9 cellular contexts compared by ENCODE assay signal in the genomic region with DNA sequence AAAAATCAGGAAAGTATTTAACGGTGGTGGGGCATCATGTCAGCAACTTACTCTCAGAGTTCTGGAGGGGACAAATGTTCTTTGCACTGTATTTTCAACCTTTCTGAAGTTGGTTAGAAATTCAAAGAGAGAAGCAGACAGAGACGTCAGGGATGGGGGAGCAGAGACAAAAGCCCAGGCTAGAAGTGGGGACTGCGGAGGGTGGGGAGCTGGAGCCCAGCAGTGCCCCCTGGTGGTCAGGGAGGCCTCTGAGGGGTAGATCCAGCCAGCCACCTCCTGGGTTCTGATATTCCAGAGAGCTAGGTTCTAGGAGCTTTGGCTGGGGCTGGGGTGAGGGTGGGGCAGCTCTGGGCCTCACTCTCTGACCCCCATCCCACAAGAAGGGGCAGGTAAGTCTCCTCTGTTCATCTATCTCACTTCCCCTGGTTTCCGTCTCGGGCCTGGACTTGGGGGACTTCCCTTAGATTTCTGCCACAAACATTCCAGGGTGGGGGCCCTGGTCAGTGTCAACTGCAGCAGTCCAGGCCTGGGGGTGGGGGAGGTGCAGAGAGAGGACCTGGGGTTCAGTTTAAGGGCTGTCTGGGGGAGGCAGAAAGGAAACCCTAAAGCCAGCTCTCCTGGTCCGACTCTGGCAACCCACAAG. TPM values are rescaled to one million over a fixed set of nuclear protein-coding genes. Genes with fewer than 3 reads are reported as not detected.
A peak's percentile ranks its signal among the peaks of the same experiment; 100 is the strongest.
DNase-seq lines count a peak whose midpoint lies in the region; ATAC-seq and TF ChIP-seq lines count a peak whose summit lies in the region.
"Had no signal": no experiment of that assay in that cellular context is flagged by ENCODE, and none has a peak within 500 bp of the region (broad histone marks: within the 10 kb centered on the region; RNA-seq: fewer than 3 reads in every experiment).

No MANE protein-coding gene starts in this region.

- H3K4me3 Mint-ChIP-seq in endothelial cell (ENCODE audit: unreplicated experiment) = no peak overlapping the region
- no peak overlapping the region for H3K4me3 Mint-ChIP-seq in natural killer cell
- H3K4me3 Mint-ChIP-seq: activated naive CD4-positive, alpha-beta T cell treated with anti-CD3 and anti-CD28 coated beads, Interleukin-2, amount 50 U/mL, for 24 hours had no signal

- no peaks in the 10 kb centered on the region for H3K9me3 Mint-ChIP-seq in endothelial cell (ENCODE audit: unreplicated experiment)
- H3K9me3 Mint-ChIP-seq in natural killer cell = no peaks in the 10 kb centered on the region
- H3K9me3 Mint-ChIP-seq: activated naive CD4-positive, alpha-beta T cell treated with anti-CD3 and anti-CD28 coated beads, Interleukin-2, amount 50 U/mL, for 24 hours had no signal

- no peaks in the 10 kb centered on the region for H3K9me3 ChIP-seq in thyroid gland

- peak overlapping the region in 2 of 3 donors; percentile 12 to 67 for H3K27ac ChIP-seq in thyroid gland

- WGBS in thyroid gland, 2 donors = 64 to 65% methylated on average over 6 of the region's 6 CpGs

- peak; percentile 68 for TF ChIP-seq CTCF in endothelial cell (IDR thresholded peaks at IDR 0.05; ENCODE audit: unreplicated experiment)
- TF ChIP-seq CTCF in natural killer cell (IDR thresholded peaks at IDR 0.05) = peak; percentile 68
- TF ChIP-seq CTCF in thyroid gland (IDR thresholded peaks at IDR 0.05) = peak; percentile 61 to 82 (median 68)

- H3K27me3 ChIP-seq in thyroid gland = no peaks in the 10 kb centered on the region

- H3K27ac Mint-ChIP-seq in endothelial cell (ENCODE audit: unreplicated experiment) (no peak overlapping the region), natural killer cell (no peak overlapping the region)
- H3K27ac Mint-ChIP-seq: activated naive CD4-positive, alpha-beta T cell treated with anti-CD3 and anti-CD28 coated beads, Interleukin-2, amount 50 U/mL, for 24 hours had no signal

- peaks cover 3 to 49% of the 10 kb centered on the region in 2 donors for H3K4me1 ChIP-seq in thyroid gland

- no peaks in the 10 kb centered on the region for H3K36me3 Mint-ChIP-seq in endothelial cell (ENCODE audit: low read depth, unreplicated experiment)
- H3K36me3 Mint-ChIP-seq in natural killer cell = no peaks in the 10 kb centered on the region
- H3K36me3 Mint-ChIP-seq: activated naive CD4-positive, alpha-beta T cell treated with anti-CD3 and anti-CD28 coated beads, Interleukin-2, amount 50 U/mL, for 24 hours had no signal

- no peak for TF ChIP-seq POLR2A in thyroid gland (IDR thresholded peaks at IDR 0.05)

- DNase-seq in DMS153 treated with DMSO at 0.1 percent for 48 hours (lab: John Stamatoyannopoulos, UW; ENCODE audit: unreplicated experiment) = peak; percentile 12
- DNase-seq in DMS153 (lab: John Stamatoyannopoulos, UW) = no peak
- peak; percentile 9 for DNase-seq in NCI-H1092 (lab: John Stamatoyannopoulos, UW)
- DNase-seq in activated CD4-positive, alpha-beta T cell treated with anti-CD3 and anti-CD28 coated beads, Interleukin-2, amount 50 U/mL, for 4 hours = peak; percentile 26 to 40
- peak; percentile 82 for DNase-seq in endothelial cell (ENCODE audit: low spot score)
- DNase-seq in natural killer cell = peak; percentile 50
- peak; percentile 68 to 71 for DNase-seq in thyroid gland
- no peak for DNase-seq in RKO (ENCODE audit: low spot score)

- H3K27me3 Mint-ChIP-seq in endothelial cell (ENCODE audit: unreplicated experiment) (peaks cover 11% of the 10 kb centered on the region), natural killer cell (ENCODE audit: low read depth in 2 of 2) (peaks cover 3 to 26% of the 10 kb centered on the region in 2 donors)

- H3K4me1 Mint-ChIP-seq in endothelial cell (ENCODE audit: unreplicated experiment) (peaks cover 9% of the 10 kb centered on the region), natural killer cell (no peaks in the 10 kb centered on the region)
- H3K4me1 Mint-ChIP-seq: activated naive CD4-positive, alpha-beta T cell treated with anti-CD3 and anti-CD28 coated beads, Interleukin-2, amount 50 U/mL, for 24 hours had no signal

- no peak overlapping the region for H3K4me3 ChIP-seq in thyroid gland (replicated peaks in 1 of 3)

- ATAC-seq in natural killer cell = peak; percentile 60 to 86 (median 64)

- intact Hi-C loops in natural killer cell (cut with micrococcal nuclease) (no loop called here), thyroid gland (cut with DNase I) (loop anchor here (2.0 to 5.0 kb wide), 2 partner anchors 38 to 207 kb away; no protein-coding TSS in a partner anchor)

- no peaks in the 10 kb centered on the region for H3K36me3 ChIP-seq in thyroid gland

RNA-seq across cellular contexts. Expression of gene TNS1, which starts 8.9 kb away (rescaled TPM):
- 11.6 TPM for total RNA-seq in endothelial cell (ENCODE audit: unreplicated experiment)
- 1 to 10 TPM; 1.1 to 3.0 (median 2.1) TPM for total RNA-seq in natural killer cell
- total RNA-seq in thyroid gland = 100 to 1,000 TPM; 169 to 316 (median 229) TPM

Comparison
In these comparisons a context has a peak if more than half of its experiments do, and no peak if none do; other contexts are left out.
1. DNase-seq: peak in DMS153 treated with DMSO at 0.1 percent for 48 hours (single experiment), NCI-H1092 (single experiment), activated CD4-positive, alpha-beta T cell treated with anti-CD3 and anti-CD28 coated beads, Interleukin-2, amount 50 U/mL, for 4 hours (2 of 2), endothelial cell (single experiment), natural killer cell (single experiment) and thyroid gland (2 of 2); none in DMS153 (single experiment) and RKO (single experiment).
2. RNA of gene TNS1, which starts 8.9 kb away (total RNA-seq): 169 to 316 TPM in thyroid gland; 11.6 TPM in endothelial cell (single experiment) and 1.1 to 3.0 TPM in natural killer cell; every median in the first group is over 10 times any median in the second.
3. Peak in every context shown above with its lines, with median percentiles within 50 percentile points of each other: CTCF ChIP-seq.